In genomic region chr11:93197383-93198220, GRCh38 we compare ENCODE assay signal across 8 cellular contexts. TPM values are rescaled to one million over a fixed set of nuclear protein-coding genes. Genes with fewer than 3 reads are reported as not detected.
DNase-seq lines count a peak whose midpoint lies in the region; ATAC-seq and TF ChIP-seq lines count a peak whose summit lies in the region.

TSS of gene SLC36A4 (minus strand) at chr11:93197991. CDS start at chr11:93197832, 159 bp downstream.

- H3K27ac ChIP-seq in hepatocyte = peak within 1 kb of the TSS; percentile 97
- peak within 1 kb of the TSS; percentile 86 to 96 for H3K27ac ChIP-seq in aorta (ENCODE audit: low read depth in 1 of 2, low read length in 2 of 2)

- ATAC-seq in GM18499 (IDR thresholded peaks at IDR 0.05; ENCODE audit: insufficient read depth, unreplicated experiment) (peak; percentile 74), HG02885 (IDR thresholded peaks at IDR 0.05; ENCODE audit: poor library complexity, unreplicated experiment) (peak; percentile 87), aorta (ENCODE audit: low FRiP score) (peak; percentile 98)

- DNase-seq in NCI-H1694 treated with DMSO at 0.1 percent for 48 hours (lab: John Stamatoyannopoulos, UW) (peak; percentile 35), astrocyte of the cerebellum (ENCODE audit: low read depth) (peak; percentile 90), hepatocyte (ENCODE audit: low spot score) (peak; percentile 96), renal cortical epithelial cell (ENCODE audit: low read depth) (peak; percentile 86), aorta (peak; percentile 96 to 97)

- 2% methylated on average over 52 of the region's 82 CpGs for WGBS in hepatocyte (ENCODE audit: low lambda C conversion rate, missing lambda C conversion rate)
- 0 to 1% methylated on average over 59 to 82 of the region's 82 CpGs for WGBS in aorta, 2 donors

- in situ Hi-C loops in astrocyte of the cerebellum (cut with HindIII; ENCODE audit: low sequenced_read_pairs) = no loop called here

- H2AFZ ChIP-seq in hepatocyte = peak within 1 kb of the TSS; percentile 81

- peak within 1 kb of the TSS; percentile 78 for H3K4me2 ChIP-seq in hepatocyte

- H3K4me1 ChIP-seq in hepatocyte (ENCODE audit: insufficient read depth) = no peaks in the 10 kb centered on the region
- H3K4me1 ChIP-seq in aorta (ENCODE audit: control insufficient read depth in 1 of 2, insufficient read depth in 2 of 2, low read length in 2 of 2) = peaks cover 0 to 1% of the 10 kb centered on the region in 2 donors

- TF ChIP-seq CTCF in astrocyte of the cerebellum (IDR thresholded peaks at IDR 0.05; ENCODE audit: low read depth, low read length, missing control alignments) = no peak
- no peak for TF ChIP-seq CTCF in hepatocyte (IDR thresholded peaks at IDR 0.05; ENCODE audit: poor library complexity)

- H3K9me2 ChIP-seq in hepatocyte (replicated peaks; ENCODE audit: insufficient read depth) = no peaks in the 10 kb centered on the region

- H3K4me3 ChIP-seq in astrocyte of the cerebellum (ENCODE audit: low read depth, low read length) (peak within 1 kb of the TSS; percentile 74), hepatocyte (peak within 1 kb of the TSS; percentile 38), aorta (ENCODE audit: low read length in 2 of 2) (peak within 1 kb of the TSS; percentile 92 to 95)

- H3K9me3 ChIP-seq in hepatocyte (ENCODE audit: low read depth) = no peaks in the 10 kb centered on the region
- no peaks in the 10 kb centered on the region for H3K9me3 ChIP-seq in aorta (ENCODE audit: control insufficient read depth, low read length)

- H4K20me1 ChIP-seq in hepatocyte (ENCODE audit: insufficient read depth, poor library complexity, severe bottlenecking) = no peaks in the 10 kb centered on the region

- peaks cover 45% of the 10 kb centered on the region for H3K79me2 ChIP-seq in hepatocyte

- H3K27me3 ChIP-seq in hepatocyte = no peaks in the 10 kb centered on the region
- no peaks in the 10 kb centered on the region for H3K27me3 ChIP-seq in aorta (ENCODE audit: control insufficient read depth in 1 of 2, insufficient read depth in 2 of 2, low read length in 1 of 2)

- intact Hi-C loops in T-helper 2 cell treated with Interferon-gamma antibody and Interleukin-4, amounts not matched to agents 100 ng/mL and 5 ng/mL, for 36 hours (cut with micrococcal nuclease) = loop anchor here (1.0 to 5.0 kb wide), 6 partner anchors 345 to 1870 kb away; partner anchors contain the start of genes C11orf54, CEP295, FUT4 and MED17
- intact Hi-C loops in aorta (cut with DNase I) = no loop called here

- H3K36me3 ChIP-seq in hepatocyte (replicated peaks; ENCODE audit: insufficient read depth, low read depth) (no peaks in the 10 kb centered on the region), aorta (ENCODE audit: control insufficient read depth in 1 of 2, insufficient read depth in 2 of 2, low read length in 1 of 2) (no peaks in the 10 kb centered on the region)

RNA-seq across cellular contexts. Expression of gene SLC36A4, which starts in this region (rescaled TPM):
- 14.4 and 17.0 TPM in 2 replicates for total RNA-seq in T-helper 2 cell treated with Interferon-gamma antibody and Interleukin-4, amounts not matched to agents 100 ng/mL and 5 ng/mL, for 36 hours
- total RNA-seq in hepatocyte (16.6 and 18.4 TPM in 2 replicates), renal cortical epithelial cell (11.1 and 13.2 TPM in 2 replicates), aorta (10 to 100 TPM; 20.8 to 23.7 TPM)
- polyA plus RNA-seq in hepatocyte (17.6 and 27.1 TPM in 2 replicates), aorta (1 to 10 TPM; 4.4 to 5.3 TPM)

Comparison
In these comparisons a context has a peak if more than half of its experiments do, and no peak if none do; other contexts are left out.
1. Peak in every context shown above with its lines: DNase-seq, ATAC-seq, H3K4me3 ChIP-seq and H3K27ac ChIP-seq.
2. DNase-seq: peak in every context shown above with its lines; median percentile 96 in aorta; 96 in hepatocyte; 90 in astrocyte of the cerebellum; 86 in renal cortical epithelial cell; 35 in NCI-H1694 treated with DMSO at 0.1 percent for 48 hours.
3. H3K4me3 ChIP-seq: peak in every context shown above with its lines; median percentile 94 in aorta; 74 in astrocyte of the cerebellum; 38 in hepatocyte.